In genomic region chr6:138593100-138593877, GRCh38 we compare ENCODE assay signal across 1 cellular context.
TF ChIP-seq lines count a peak whose summit lies in the region.

No MANE protein-coding gene starts in this region.

TF ChIP-seq in HepG2, 621 proteins besides CTCF, POLR2A, EP300 and RAD21 (continued from another document and continues in another):
- TF ChIP-seq ONECUT2 (CRISPR knock-in tag; IDR thresholded peaks at IDR 0.05) (no peak), ZNF496 (CRISPR knock-in tag; IDR thresholded peaks at IDR 0.05; ENCODE audit: insufficient replicate concordance) (no peak), ZNF691 (CRISPR knock-in tag; IDR thresholded peaks at IDR 0.05; ENCODE audit: borderline replicate concordance, low read depth) (no peak), ZNF792 (CRISPR knock-in tag; IDR thresholded peaks at IDR 0.05) (peak; percentile 38), CBX1 (IDR thresholded peaks at IDR 0.05; ENCODE audit: low read depth) (no peak), ZFP37 (CRISPR knock-in tag; IDR thresholded peaks at IDR 0.05; ENCODE audit: borderline replicate concordance) (peak; percentile 55; the same call in 1 of the 2 replicates), CHD4 (IDR thresholded peaks at IDR 0.05; ENCODE audit: borderline replicate concordance, low read length) (0 out of 2 replicates have a peak, but pooled peaks have one; percentile 64), ZBTB46 (CRISPR knock-in tag; IDR thresholded peaks at IDR 0.05; ENCODE audit: borderline replicate concordance) (no peak), BORCS8-MEF2B (CRISPR knock-in tag; IDR thresholded peaks at IDR 0.05) (no peak), ZNF629 (CRISPR knock-in tag; conservative IDR thresholded peaks at IDR 0.05) (0 out of 2 replicates have a peak, but pooled peaks have one; percentile 26), USF2 (IDR thresholded peaks at IDR 0.05; ENCODE audit: low read depth, low read length) (no peak), USF2 (CRISPR knock-in tag; IDR thresholded peaks at IDR 0.05; ENCODE audit: borderline replicate concordance) (no peak), HNF4G (IDR thresholded peaks at IDR 0.05; ENCODE audit: borderline replicate concordance, low read depth, low read length) (no peak), HNF4G (CRISPR knock-in tag; IDR thresholded peaks at IDR 0.05; ENCODE audit: borderline replicate concordance, low read depth) (0 out of 2 replicates have a peak, but pooled peaks have one; percentile 29), TAF15 (IDR thresholded peaks at IDR 0.05; ENCODE audit: low read depth, low read length, poor library complexity, severe bottlenecking) (no peak), STAT5B (CRISPR knock-in tag; IDR thresholded peaks at IDR 0.05) (no peak), RNF219 (CRISPR knock-in tag; IDR thresholded peaks at IDR 0.05) (no peak), TARDBP (CRISPR knock-in tag; IDR thresholded peaks at IDR 0.05) (no peak), ZNF253 (CRISPR knock-in tag; IDR thresholded peaks at IDR 0.05; ENCODE audit: borderline replicate concordance) (no peak), LRRFIP1 (CRISPR knock-in tag; conservative IDR thresholded peaks at IDR 0.05) (no peak), MTA1 (CRISPR knock-in tag; IDR thresholded peaks at IDR 0.05; ENCODE audit: borderline replicate concordance) (no peak), ZKSCAN5 (CRISPR knock-in tag; IDR thresholded peaks at IDR 0.05) (no peak), HNRNPUL1 (IDR thresholded peaks at IDR 0.05; ENCODE audit: low read depth, low read length) (no peak), NFKBIZ (CRISPR knock-in tag; IDR thresholded peaks at IDR 0.05) (peak; percentile 54; the same call in 1 of the 2 replicates), SOX6 (IDR thresholded peaks at IDR 0.05) (no peak), SOX6 (CRISPR knock-in tag; IDR thresholded peaks at IDR 0.05) (peak; percentile 64), NR2F6 (IDR thresholded peaks at IDR 0.05) (peak; percentile 43), NR2F6 (CRISPR knock-in tag; IDR thresholded peaks at IDR 0.05) (peak; percentile 33; the same call in 1 of the 2 replicates), AGO2 (optimal IDR thresholded peaks at IDR 0.05; ENCODE audit: low read depth, low read length) (no peak), ZNF816 (CRISPR knock-in tag; IDR thresholded peaks at IDR 0.05; ENCODE audit: borderline replicate concordance) (peak; percentile 25; the same call in 1 of the 2 replicates), ZNF558 (CRISPR knock-in tag; IDR thresholded peaks at IDR 0.05; ENCODE audit: borderline replicate concordance) (no peak), ELF3 (CRISPR knock-in tag; IDR thresholded peaks at IDR 0.05) (peak; percentile 75), ZNF136 (CRISPR knock-in tag; IDR thresholded peaks at IDR 0.05; ENCODE audit: low read depth) (no peak), ZMAT5 (CRISPR knock-in tag; IDR thresholded peaks at IDR 0.05; ENCODE audit: borderline replicate concordance, low read depth) (no peak), FOXM1 (CRISPR knock-in tag; IDR thresholded peaks at IDR 0.05) (no peak), SP2 (CRISPR knock-in tag; IDR thresholded peaks at IDR 0.05) (no peak), ZNF180 (CRISPR knock-in tag; IDR thresholded peaks at IDR 0.05; ENCODE audit: borderline replicate concordance, low read depth) (no peak), SNAI1 (CRISPR knock-in tag; IDR thresholded peaks at IDR 0.05; ENCODE audit: borderline replicate concordance) (no peak)
- TF ChIP-seq, protein P1, sequence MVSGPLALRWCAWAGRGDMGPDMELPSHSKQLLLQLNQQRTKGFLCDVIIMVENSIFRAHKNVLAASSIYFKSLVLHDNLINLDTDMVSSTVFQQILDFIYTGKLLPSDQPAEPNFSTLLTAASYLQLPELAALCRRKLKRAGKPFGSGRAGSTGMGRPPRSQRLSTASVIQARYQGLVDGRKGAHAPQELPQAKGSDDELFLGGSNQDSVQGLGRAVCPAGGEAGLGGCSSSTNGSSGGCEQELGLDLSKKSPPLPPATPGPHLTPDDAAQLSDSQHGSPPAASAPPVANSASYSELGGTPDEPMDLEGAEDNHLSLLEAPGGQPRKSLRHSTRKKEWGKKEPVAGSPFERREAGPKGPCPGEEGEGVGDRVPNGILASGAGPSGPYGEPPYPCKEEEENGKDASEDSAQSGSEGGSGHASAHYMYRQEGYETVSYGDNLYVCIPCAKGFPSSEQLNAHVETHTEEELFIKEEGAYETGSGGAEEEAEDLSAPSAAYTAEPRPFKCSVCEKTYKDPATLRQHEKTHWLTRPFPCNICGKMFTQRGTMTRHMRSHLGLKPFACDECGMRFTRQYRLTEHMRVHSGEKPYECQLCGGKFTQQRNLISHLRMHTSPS (CRISPR knock-in tag; IDR thresholded peaks at IDR 0.05; ENCODE audit: low read depth) = no peak
- TF ChIP-seq, protein P2, sequence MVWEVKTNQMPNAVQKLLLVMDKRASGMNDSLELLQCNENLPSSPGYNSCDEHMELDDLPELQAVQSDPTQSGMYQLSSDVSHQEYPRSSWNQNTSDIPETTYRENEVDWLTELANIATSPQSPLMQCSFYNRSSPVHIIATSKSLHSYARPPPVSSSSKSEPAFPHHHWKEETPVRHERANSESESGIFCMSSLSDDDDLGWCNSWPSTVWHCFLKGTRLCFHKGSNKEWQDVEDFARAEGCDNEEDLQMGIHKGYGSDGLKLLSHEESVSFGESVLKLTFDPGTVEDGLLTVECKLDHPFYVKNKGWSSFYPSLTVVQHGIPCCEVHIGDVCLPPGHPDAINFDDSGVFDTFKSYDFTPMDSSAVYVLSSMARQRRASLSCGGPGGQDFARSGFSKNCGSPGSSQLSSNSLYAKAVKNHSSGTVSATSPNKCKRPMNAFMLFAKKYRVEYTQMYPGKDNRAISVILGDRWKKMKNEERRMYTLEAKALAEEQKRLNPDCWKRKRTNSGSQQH (CRISPR knock-in tag; IDR thresholded peaks at IDR 0.05; ENCODE audit: low read depth) = peak; percentile 93
- TF ChIP-seq, protein P3, sequence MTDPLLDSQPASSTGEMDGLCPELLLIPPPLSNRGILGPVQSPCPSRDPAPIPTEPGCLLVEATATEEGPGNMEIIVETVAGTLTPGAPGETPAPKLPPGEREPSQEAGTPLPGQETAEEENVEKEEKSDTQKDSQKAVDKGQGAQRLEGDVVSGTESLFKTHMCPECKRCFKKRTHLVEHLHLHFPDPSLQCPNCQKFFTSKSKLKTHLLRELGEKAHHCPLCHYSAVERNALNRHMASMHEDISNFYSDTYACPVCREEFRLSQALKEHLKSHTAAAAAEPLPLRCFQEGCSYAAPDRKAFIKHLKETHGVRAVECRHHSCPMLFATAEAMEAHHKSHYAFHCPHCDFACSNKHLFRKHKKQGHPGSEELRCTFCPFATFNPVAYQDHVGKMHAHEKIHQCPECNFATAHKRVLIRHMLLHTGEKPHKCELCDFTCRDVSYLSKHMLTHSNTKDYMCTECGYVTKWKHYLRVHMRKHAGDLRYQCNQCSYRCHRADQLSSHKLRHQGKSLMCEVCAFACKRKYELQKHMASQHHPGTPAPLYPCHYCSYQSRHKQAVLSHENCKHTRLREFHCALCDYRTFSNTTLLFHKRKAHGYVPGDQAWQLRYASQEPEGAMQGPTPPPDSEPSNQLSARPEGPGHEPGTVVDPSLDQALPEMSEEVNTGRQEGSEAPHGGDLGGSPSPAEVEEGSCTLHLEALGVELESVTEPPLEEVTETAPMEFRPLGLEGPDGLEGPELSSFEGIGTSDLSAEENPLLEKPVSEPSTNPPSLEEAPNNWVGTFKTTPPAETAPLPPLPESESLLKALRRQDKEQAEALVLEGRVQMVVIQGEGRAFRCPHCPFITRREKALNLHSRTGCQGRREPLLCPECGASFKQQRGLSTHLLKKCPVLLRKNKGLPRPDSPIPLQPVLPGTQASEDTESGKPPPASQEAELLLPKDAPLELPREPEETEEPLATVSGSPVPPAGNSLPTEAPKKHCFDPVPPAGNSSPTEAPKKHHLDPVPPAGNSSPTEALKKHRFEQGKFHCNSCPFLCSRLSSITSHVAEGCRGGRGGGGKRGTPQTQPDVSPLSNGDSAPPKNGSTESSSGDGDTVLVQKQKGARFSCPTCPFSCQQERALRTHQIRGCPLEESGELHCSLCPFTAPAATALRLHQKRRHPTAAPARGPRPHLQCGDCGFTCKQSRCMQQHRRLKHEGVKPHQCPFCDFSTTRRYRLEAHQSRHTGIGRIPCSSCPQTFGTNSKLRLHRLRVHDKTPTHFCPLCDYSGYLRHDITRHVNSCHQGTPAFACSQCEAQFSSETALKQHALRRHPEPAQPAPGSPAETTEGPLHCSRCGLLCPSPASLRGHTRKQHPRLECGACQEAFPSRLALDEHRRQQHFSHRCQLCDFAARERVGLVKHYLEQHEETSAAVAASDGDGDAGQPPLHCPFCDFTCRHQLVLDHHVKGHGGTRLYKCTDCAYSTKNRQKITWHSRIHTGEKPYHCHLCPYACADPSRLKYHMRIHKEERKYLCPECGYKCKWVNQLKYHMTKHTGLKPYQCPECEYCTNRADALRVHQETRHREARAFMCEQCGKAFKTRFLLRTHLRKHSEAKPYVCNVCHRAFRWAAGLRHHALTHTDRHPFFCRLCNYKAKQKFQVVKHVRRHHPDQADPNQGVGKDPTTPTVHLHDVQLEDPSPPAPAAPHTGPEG (CRISPR knock-in tag; IDR thresholded peaks at IDR 0.05) = no peak
- TF ChIP-seq, protein P4, sequence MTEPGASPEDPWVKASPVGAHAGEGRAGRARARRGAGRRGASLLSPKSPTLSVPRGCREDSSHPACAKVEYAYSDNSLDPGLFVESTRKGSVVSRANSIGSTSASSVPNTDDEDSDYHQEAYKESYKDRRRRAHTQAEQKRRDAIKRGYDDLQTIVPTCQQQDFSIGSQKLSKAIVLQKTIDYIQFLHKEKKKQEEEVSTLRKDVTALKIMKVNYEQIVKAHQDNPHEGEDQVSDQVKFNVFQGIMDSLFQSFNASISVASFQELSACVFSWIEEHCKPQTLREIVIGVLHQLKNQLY (CRISPR knock-in tag; IDR thresholded peaks at IDR 0.05) = peak; percentile 60; the same call in 1 of the 2 replicates
